Comparison of ENCODE assay signal across 8 cellular contexts in genomic region chr1:120614931-120615639, GRCh38.
DNase-seq lines count a peak whose midpoint lies in the region; ATAC-seq and TF ChIP-seq lines count a peak whose summit lies in the region.
"Not testable (repeated sequence)": the region's sequence is repeated elsewhere in the genome, so short reads cannot be mapped to it uniquely, and the experiment has no call there.

No MANE protein-coding gene starts in this region.

- no CpG with 5 or more reads among the region's 4 CpGs for WGBS in gastroesophageal sphincter (ENCODE audit: low coverage in 1 of 2), 2 donors
- WGBS in heart right ventricle, 2 donors: no CpG with 5 or more reads among the region's 4 CpGs
- no CpG with 5 or more reads among the region's 4 CpGs for WGBS in aorta, 2 donors

- ATAC-seq in RWPE2 (ENCODE audit: low read depth) (peak; percentile 85), gastroesophageal sphincter (peak; percentile 89), heart right ventricle (peak in 7 of 8 donors; percentile 15 to 67 (median 41)), left colon (peak; percentile 99), lower lobe of right lung (peak; percentile 85 to 88), omental fat pad (ENCODE audit: low FRiP score) (peak; percentile 93), gastrocnemius medialis (peak; percentile 20 to 61), aorta (ENCODE audit: low FRiP score) (peak; percentile 71)

- TF ChIP-seq CTCF in RWPE2 (IDR thresholded peaks at IDR 0.05; ENCODE audit: poor library complexity, severe bottlenecking); gastroesophageal sphincter (IDR thresholded peaks at IDR 0.05); heart right ventricle (IDR thresholded peaks at IDR 0.05); lower lobe of right lung (IDR thresholded peaks at IDR 0.05); omental fat pad (IDR thresholded peaks at IDR 0.05); gastrocnemius medialis (IDR thresholded peaks at IDR 0.05 in 4 of 5, conservative IDR thresholded peaks at IDR 0.05 in 1 of 5): not testable (repeated sequence)

- TF ChIP-seq EP300 in gastroesophageal sphincter (IDR thresholded peaks at IDR 0.05): not testable (repeated sequence)

- DNase-seq in RWPE2 (ENCODE audit: low spot score); heart right ventricle; left colon; lower lobe of right lung; omental fat pad (ENCODE audit: low spot score); gastrocnemius medialis; aorta: not testable (repeated sequence)

- H3K27ac ChIP-seq in RWPE2 (ENCODE audit: poor library complexity, severe bottlenecking); gastroesophageal sphincter; heart right ventricle; lower lobe of right lung; gastrocnemius medialis; aorta (ENCODE audit: low read depth in 1 of 2, low read length in 2 of 2): not testable (repeated sequence)

- H3K36me3 ChIP-seq in RWPE2 (ENCODE audit: low read depth); gastroesophageal sphincter; heart right ventricle; lower lobe of right lung; gastrocnemius medialis; aorta (ENCODE audit: control insufficient read depth in 1 of 2, insufficient read depth in 2 of 2, low read length in 1 of 2): not testable (repeated sequence)

- not testable (repeated sequence) for H3K4me1 ChIP-seq in RWPE2 (ENCODE audit: insufficient read depth, poor library complexity, severe bottlenecking); gastroesophageal sphincter; heart right ventricle; lower lobe of right lung; gastrocnemius medialis; aorta (ENCODE audit: control insufficient read depth in 1 of 2, insufficient read depth in 2 of 2, low read length in 2 of 2)

- not testable (repeated sequence) for H3K4me3 ChIP-seq in RWPE2 (ENCODE audit: severe bottlenecking); gastroesophageal sphincter; heart right ventricle; lower lobe of right lung; gastrocnemius medialis; aorta (ENCODE audit: low read length in 2 of 2)

- H3K9me3 ChIP-seq in RWPE2 (ENCODE audit: severe bottlenecking); gastroesophageal sphincter; heart right ventricle; lower lobe of right lung; gastrocnemius medialis; aorta (ENCODE audit: control insufficient read depth, low read length): not testable (repeated sequence)

- not testable (repeated sequence) for H3K27me3 ChIP-seq in RWPE2 (ENCODE audit: insufficient read depth, poor library complexity, severe bottlenecking); gastroesophageal sphincter; heart right ventricle; lower lobe of right lung (ENCODE audit: low read depth); gastrocnemius medialis; aorta (ENCODE audit: control insufficient read depth in 1 of 2, insufficient read depth in 2 of 2, low read length in 1 of 2)

- in situ Hi-C loops in gastrocnemius medialis (cut with MboI; ENCODE audit: low sequenced_read_pairs in 4 of 4): not testable (repeated sequence)

- TF ChIP-seq POLR2A in gastroesophageal sphincter (IDR thresholded peaks at IDR 0.05); gastrocnemius medialis (IDR thresholded peaks at IDR 0.05): not testable (repeated sequence)

- intact Hi-C loops in heart right ventricle (cut with DNase I); left colon (cut with DNase I, micrococcal nuclease); lower lobe of right lung (cut with DNase I); gastrocnemius medialis (cut with DNase I; ENCODE audit: low total_unique reads); aorta (cut with DNase I): not testable (repeated sequence)

Comparison
In these comparisons a context has a peak if more than half of its experiments do, and no peak if none do; other contexts are left out.
1. ATAC-seq: peak in every context shown above with its lines; median percentile 99 in left colon; 93 in omental fat pad; 89 in gastroesophageal sphincter; 86 in lower lobe of right lung; 85 in RWPE2; 71 in aorta; 41 in heart right ventricle; 40 in gastrocnemius medialis.